Comparison of ENCODE assay signal across 24 cellular contexts in the genomic region with DNA sequence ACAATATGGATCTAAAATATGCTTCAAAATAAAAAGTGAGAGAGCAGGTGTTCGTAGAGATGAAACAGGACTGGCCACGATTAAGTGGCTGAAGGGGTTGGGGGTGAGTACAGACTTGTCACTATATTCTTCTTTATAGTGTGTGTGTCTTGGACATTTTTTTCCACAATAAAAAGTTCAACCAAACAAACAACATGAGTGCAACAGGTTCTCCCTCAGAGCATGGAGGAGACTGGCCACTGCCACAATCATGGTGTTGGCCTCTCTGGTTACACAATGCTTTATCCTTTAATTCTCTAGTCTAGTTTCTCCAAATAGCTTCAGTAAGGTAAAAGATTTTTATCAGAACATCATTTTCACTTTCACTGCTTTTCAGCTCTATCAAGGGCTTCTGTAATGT.
"Had no signal": no experiment of that assay in that cellular context is flagged by ENCODE, and none has a peak within 500 bp of the region (broad histone marks: within the 10 kb centered on the region; RNA-seq: fewer than 3 reads in every experiment).

No MANE protein-coding gene starts in this region.

- H3K9me3 ChIP-seq: body of pancreas, left lung, lower lobe of right lung, pancreas, psoas muscle, sigmoid colon, suprapubic skin, tibial artery, upper lobe of right lung had no signal

- H3K27me3 ChIP-seq: body of pancreas, left lung, pancreas, sigmoid colon, suprapubic skin, tibial artery, upper lobe of right lung had no signal

- H3K9me3 Mint-ChIP-seq: activated naive CD4-positive, alpha-beta T cell treated with anti-CD3 and anti-CD28 coated beads for 36 hours; nephron progenitor cell; stimulated activated effector memory CD8-positive, alpha-beta T cell treated with anti-CD3 and anti-CD28 coated beads, Interleukin-12 subunit alpha, Interleukin-12 subunit beta, amount 100 ng/mL, for 72 hours; WTC11 had no signal

- H3K27ac ChIP-seq: body of pancreas, left lung, lower lobe of right lung, pancreas, psoas muscle, sigmoid colon, suprapubic skin, tibial artery, upper lobe of right lung had no signal

- H3K4me3 Mint-ChIP-seq: activated naive CD4-positive, alpha-beta T cell treated with anti-CD3 and anti-CD28 coated beads for 36 hours; nephron progenitor cell; stimulated activated effector memory CD8-positive, alpha-beta T cell treated with anti-CD3 and anti-CD28 coated beads, Interleukin-12 subunit alpha, Interleukin-12 subunit beta, amount 100 ng/mL, for 72 hours; WTC11 had no signal

- H3K36me3 Mint-ChIP-seq: WTC11 had no signal

- ATAC-seq: body of pancreas; left lung; lower lobe of right lung; psoas muscle; stimulated activated effector memory CD8-positive, alpha-beta T cell treated with anti-CD3 and anti-CD28 coated beads, Interleukin-12 subunit alpha, Interleukin-12 subunit beta, amount 100 ng/mL, for 72 hours; upper lobe of right lung; WTC11 had no signal

- H3K27ac Mint-ChIP-seq: activated naive CD4-positive, alpha-beta T cell treated with anti-CD3 and anti-CD28 coated beads for 36 hours; stimulated activated effector memory CD8-positive, alpha-beta T cell treated with anti-CD3 and anti-CD28 coated beads, Interleukin-12 subunit alpha, Interleukin-12 subunit beta, amount 100 ng/mL, for 72 hours had no signal

- H3K4me3 ChIP-seq: body of pancreas, left lung, lower lobe of right lung, pancreas, psoas muscle, sigmoid colon, suprapubic skin, tibial artery, upper lobe of right lung had no signal

- H3K4me1 ChIP-seq: body of pancreas, left lung, lower lobe of right lung, pancreas, psoas muscle, tibial artery, upper lobe of right lung had no signal

- H3K4me1 Mint-ChIP-seq: nephron progenitor cell had no signal

- H3K36me3 ChIP-seq: left lung, lower lobe of right lung, pancreas, sigmoid colon, suprapubic skin, tibial artery, upper lobe of right lung had no signal

- DNase-seq: activated CD4-positive, alpha-beta T cell treated with anti-CD3 and anti-CD28 coated beads for 1 hour; activated CD4-positive, alpha-beta T cell treated with anti-CD3 and anti-CD28 coated beads, Interleukin-2, amount 50 U/mL, for 1 hour; activated CD8-positive, alpha-beta memory T cell treated with anti-CD3 and anti-CD28 coated beads for 24 hours; activated effector memory CD4-positive, alpha-beta T cell treated with Interleukin-2 at 50 U/mL for 16 hours; aorta; body of pancreas; dermis blood vessel endothelial cell; effector CD4-positive, alpha-beta T cell; left lung; lower lobe of right lung; mesenchymal stem cell; nephron progenitor cell; pancreas; psoas muscle; sigmoid colon; small intestine; stimulated activated CD4-positive, alpha-beta T cell treated with anti-CD3 and anti-CD28 coated beads, Interleukin-4, amount 100 ng/mL, for 24 hours; SW 1271; tibial artery; upper lobe of right lung had no signal
